Comparison of ENCODE assay signal across 3 cellular contexts in the genomic region with DNA sequence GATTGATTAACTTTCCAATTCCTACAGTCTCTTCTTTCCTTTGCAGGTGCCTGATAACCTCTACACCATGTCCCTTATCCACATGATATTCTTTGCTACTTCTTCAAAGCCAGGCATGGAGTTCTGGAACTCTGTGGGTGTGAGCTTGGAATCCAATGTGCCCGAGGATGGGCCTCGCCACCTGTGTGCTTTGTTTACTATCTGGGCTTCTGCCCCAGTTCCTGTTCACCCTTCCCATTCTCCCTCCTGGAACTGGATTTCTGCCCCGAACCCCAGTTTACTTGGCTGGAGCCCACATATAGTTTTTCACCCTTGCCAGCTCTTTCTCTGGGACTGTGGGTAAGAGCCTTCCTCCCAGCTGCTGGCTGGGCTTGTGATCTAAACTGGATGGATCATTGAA.
A peak's percentile ranks its signal among the peaks of the same experiment; 100 is the strongest.
TF ChIP-seq lines count a peak whose summit lies in the region.

No MANE protein-coding gene starts in this region.

TF ChIP-seq in liver, 16 proteins besides CTCF, POLR2A, EP300 and RAD21 (continued from another document):
- peak in 1 of 2 donors; percentile 22 for TF ChIP-seq RXRA (IDR thresholded peaks at IDR 0.05)
- peak in 1 of 2 donors; percentile 29 for TF ChIP-seq HNF4A (conservative IDR thresholded peaks at IDR 0.05)
- TF ChIP-seq FOXA1 (IDR thresholded peaks at IDR 0.05) = no peak

TF ChIP-seq in HepG2, 621 proteins besides CTCF, POLR2A, EP300 and RAD21 (continued from another document):
- no peak for TF ChIP-seq ZNF749 (CRISPR knock-in tag; IDR thresholded peaks at IDR 0.05; ENCODE audit: borderline replicate concordance)
- TF ChIP-seq RBM22 (optimal IDR thresholded peaks at IDR 0.05; ENCODE audit: low read length) = no peak

TF ChIP-seq in K562, 482 proteins besides CTCF, POLR2A, EP300 and RAD21 (continued from another document):
- TF ChIP-seq ZNF75A (CRISPR knock-in tag; IDR thresholded peaks at IDR 0.05) (no peak), KLF1 (tag; IDR thresholded peaks at IDR 0.05) (no peak), SAP30 (IDR thresholded peaks at IDR 0.05; ENCODE audit: borderline replicate concordance, insufficient read depth, low read depth, low read length, poor library complexity, severe bottlenecking) (no peak), NFE2L1 (tag; IDR thresholded peaks at IDR 0.05; ENCODE audit: borderline replicate concordance, low read depth) (no peak), ZNF316 (IDR thresholded peaks at IDR 0.05) (no peak), TSC22D4 (tag; IDR thresholded peaks at IDR 0.05) (no peak), NR4A1 (CRISPR knock-in tag; IDR thresholded peaks at IDR 0.05) (no peak), NR4A1 (tag; IDR thresholded peaks at IDR 0.05) (no peak), HSF4 (CRISPR knock-in tag; IDR thresholded peaks at IDR 0.05; ENCODE audit: borderline replicate concordance) (no peak), ZFX (CRISPR knock-in tag; IDR thresholded peaks at IDR 0.05) (no peak), SIRT6 (IDR thresholded peaks at IDR 0.05; ENCODE audit: low read depth, low read length) (no peak), FOXK2 (conservative IDR thresholded peaks at IDR 0.05 in 1 of 2, IDR thresholded peaks at IDR 0.05 in 1 of 2; ENCODE audit: low read depth in 2 of 2) (no peak)
- TF ChIP-seq, protein P1, sequence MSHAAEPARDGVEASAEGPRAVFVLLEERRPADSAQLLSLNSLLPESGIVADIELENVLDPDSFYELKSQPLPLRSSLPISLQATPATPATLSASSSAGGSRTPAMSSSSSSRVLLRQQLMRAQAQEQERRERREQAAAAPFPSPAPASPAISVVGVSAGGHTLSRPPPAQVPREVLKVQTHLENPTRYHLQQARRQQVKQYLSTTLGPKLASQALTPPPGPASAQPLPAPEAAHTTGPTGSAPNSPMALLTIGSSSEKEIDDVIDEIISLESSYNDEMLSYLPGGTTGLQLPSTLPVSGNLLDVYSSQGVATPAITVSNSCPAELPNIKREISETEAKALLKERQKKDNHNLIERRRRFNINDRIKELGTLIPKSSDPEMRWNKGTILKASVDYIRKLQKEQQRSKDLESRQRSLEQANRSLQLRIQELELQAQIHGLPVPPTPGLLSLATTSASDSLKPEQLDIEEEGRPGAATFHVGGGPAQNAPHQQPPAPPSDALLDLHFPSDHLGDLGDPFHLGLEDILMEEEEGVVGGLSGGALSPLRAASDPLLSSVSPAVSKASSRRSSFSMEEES (CRISPR knock-in tag; IDR thresholded peaks at IDR 0.05) = no peak
- TF ChIP-seq, protein P2, sequence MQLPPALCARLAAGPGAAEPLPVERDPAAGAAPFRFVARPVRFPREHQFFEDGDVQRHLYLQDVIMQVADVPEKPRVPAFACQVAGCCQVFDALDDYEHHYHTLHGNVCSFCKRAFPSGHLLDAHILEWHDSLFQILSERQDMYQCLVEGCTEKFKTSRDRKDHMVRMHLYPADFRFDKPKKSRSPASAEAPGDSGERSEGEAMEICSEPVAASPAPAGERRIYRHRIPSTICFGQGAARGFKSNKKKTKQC (CRISPR knock-in tag; IDR thresholded peaks at IDR 0.05) = no peak
- TF ChIP-seq, protein P3, sequence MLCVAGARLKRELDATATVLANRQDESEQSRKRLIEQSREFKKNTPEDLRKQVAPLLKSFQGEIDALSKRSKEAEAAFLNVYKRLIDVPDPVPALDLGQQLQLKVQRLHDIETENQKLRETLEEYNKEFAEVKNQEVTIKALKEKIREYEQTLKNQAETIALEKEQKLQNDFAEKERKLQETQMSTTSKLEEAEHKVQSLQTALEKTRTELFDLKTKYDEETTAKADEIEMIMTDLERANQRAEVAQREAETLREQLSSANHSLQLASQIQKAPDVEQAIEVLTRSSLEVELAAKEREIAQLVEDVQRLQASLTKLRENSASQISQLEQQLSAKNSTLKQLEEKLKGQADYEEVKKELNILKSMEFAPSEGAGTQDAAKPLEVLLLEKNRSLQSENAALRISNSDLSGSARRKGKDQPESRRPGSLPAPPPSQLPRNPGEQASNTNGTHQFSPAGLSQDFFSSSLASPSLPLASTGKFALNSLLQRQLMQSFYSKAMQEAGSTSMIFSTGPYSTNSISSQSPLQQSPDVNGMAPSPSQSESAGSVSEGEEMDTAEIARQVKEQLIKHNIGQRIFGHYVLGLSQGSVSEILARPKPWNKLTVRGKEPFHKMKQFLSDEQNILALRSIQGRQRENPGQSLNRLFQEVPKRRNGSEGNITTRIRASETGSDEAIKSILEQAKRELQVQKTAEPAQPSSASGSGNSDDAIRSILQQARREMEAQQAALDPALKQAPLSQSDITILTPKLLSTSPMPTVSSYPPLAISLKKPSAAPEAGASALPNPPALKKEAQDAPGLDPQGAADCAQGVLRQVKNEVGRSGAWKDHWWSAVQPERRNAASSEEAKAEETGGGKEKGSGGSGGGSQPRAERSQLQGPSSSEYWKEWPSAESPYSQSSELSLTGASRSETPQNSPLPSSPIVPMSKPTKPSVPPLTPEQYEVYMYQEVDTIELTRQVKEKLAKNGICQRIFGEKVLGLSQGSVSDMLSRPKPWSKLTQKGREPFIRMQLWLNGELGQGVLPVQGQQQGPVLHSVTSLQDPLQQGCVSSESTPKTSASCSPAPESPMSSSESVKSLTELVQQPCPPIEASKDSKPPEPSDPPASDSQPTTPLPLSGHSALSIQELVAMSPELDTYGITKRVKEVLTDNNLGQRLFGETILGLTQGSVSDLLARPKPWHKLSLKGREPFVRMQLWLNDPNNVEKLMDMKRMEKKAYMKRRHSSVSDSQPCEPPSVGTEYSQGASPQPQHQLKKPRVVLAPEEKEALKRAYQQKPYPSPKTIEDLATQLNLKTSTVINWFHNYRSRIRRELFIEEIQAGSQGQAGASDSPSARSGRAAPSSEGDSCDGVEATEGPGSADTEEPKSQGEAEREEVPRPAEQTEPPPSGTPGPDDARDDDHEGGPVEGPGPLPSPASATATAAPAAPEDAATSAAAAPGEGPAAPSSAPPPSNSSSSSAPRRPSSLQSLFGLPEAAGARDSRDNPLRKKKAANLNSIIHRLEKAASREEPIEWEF (CRISPR knock-in tag; IDR thresholded peaks at IDR 0.05) = no peak
